In the genomic region with DNA sequence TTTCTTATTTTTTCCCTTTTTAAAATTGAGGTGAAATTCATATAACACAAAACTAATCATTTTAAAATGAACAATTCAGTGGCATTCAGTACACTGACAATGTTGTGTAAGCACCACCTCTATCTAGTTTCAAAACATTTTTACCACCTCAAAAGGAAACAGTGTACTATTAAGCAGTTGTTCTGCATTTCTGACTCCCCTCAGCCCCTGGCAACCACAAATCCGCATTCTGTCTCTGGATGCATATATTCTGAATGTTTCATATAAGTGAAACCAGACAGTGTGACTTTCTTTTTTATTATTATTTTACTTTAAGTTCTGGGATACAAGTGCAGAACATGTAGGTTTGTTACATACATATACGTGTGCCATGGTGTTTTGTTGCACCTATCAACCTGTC, we compare ENCODE assay signal across 9 cellular contexts. TPM values are rescaled to one million over a fixed set of nuclear protein-coding genes. Genes with fewer than 3 reads are reported as not detected.
DNase-seq lines count a peak whose midpoint lies in the region; ATAC-seq lines count a peak whose summit lies in the region.
"Had no signal": no experiment of that assay in that cellular context is flagged by ENCODE, and none has a peak within 500 bp of the region (broad histone marks: within the 10 kb centered on the region; RNA-seq: fewer than 3 reads in every experiment).

No MANE protein-coding gene starts in this region.

- no peak overlapping the region for H3K27ac Mint-ChIP-seq in activated naive CD8-positive, alpha-beta T cell treated with anti-CD3 and anti-CD28 coated beads, Interleukin-2, amount 10 ng/mL, durations not matched to agents 7 days and 5 days

- no peak for DNase-seq in activated naive CD8-positive, alpha-beta T cell treated with anti-CD3 and anti-CD28 coated beads, Interleukin-2, amount 10 ng/mL, durations not matched to agents 7 days and 5 days
- DNase-seq in LoVo (ENCODE audit: low spot score), result no peak
- no peak for DNase-seq in OCI-M1 (lab: John Stamatoyannopoulos, UW)
- DNase-seq in NCI-H226, result no peak
- DNase-seq in midbrain (lab: John Stamatoyannopoulos, UW), result no peak
- DNase-seq: body of pancreas had no signal

- H3K27me3 Mint-ChIP-seq in activated naive CD8-positive, alpha-beta T cell treated with anti-CD3 and anti-CD28 coated beads, Interleukin-2, amount 10 ng/mL, durations not matched to agents 7 days and 5 days, result no peaks in the 10 kb centered on the region

- peak overlapping the region; percentile 32 for H3K4me3 Mint-ChIP-seq in activated naive CD8-positive, alpha-beta T cell treated with anti-CD3 and anti-CD28 coated beads, Interleukin-2, amount 10 ng/mL, durations not matched to agents 7 days and 5 days

- H3K36me3 Mint-ChIP-seq in activated naive CD8-positive, alpha-beta T cell treated with anti-CD3 and anti-CD28 coated beads, Interleukin-2, amount 10 ng/mL, durations not matched to agents 7 days and 5 days, result peaks cover 44% of the 10 kb centered on the region

- POLR2A ChIA-PET in activated naive CD8-positive, alpha-beta T cell treated with anti-CD3 and anti-CD28 coated beads, Interleukin-2, amount 10 ng/mL, durations not matched to agents 7 days and 5 days (lab: Charles Lee), result no interaction called here

- ATAC-seq in GM18508 (IDR thresholded peaks at IDR 0.05; ENCODE audit: insufficient read depth, unreplicated experiment) (peak; percentile 36), GM21390 (IDR thresholded peaks at IDR 0.05; ENCODE audit: unreplicated experiment) (peak; percentile 52), HG03457 (IDR thresholded peaks at IDR 0.05; ENCODE audit: unreplicated experiment) (peak; percentile 33)
- ATAC-seq in activated naive CD8-positive, alpha-beta T cell treated with anti-CD3 and anti-CD28 coated beads, Interleukin-2, amount 10 ng/mL, durations not matched to agents 7 days and 5 days (ENCODE audit: low read depth), result no peak
- ATAC-seq: body of pancreas had no signal

- H3K9me3 Mint-ChIP-seq in activated naive CD8-positive, alpha-beta T cell treated with anti-CD3 and anti-CD28 coated beads, Interleukin-2, amount 10 ng/mL, durations not matched to agents 7 days and 5 days, result peaks cover 28% of the 10 kb centered on the region

- H3K4me1 Mint-ChIP-seq in activated naive CD8-positive, alpha-beta T cell treated with anti-CD3 and anti-CD28 coated beads, Interleukin-2, amount 10 ng/mL, durations not matched to agents 7 days and 5 days, result peaks cover 47% of the 10 kb centered on the region

RNA-seq across cellular contexts. Expression of gene TANK, which starts 19.2 kb away (rescaled TPM):
- 10 to 100 TPM; 76.9 to 77.6 TPM for total RNA-seq in activated naive CD8-positive, alpha-beta T cell treated with anti-CD3 and anti-CD28 coated beads, Interleukin-2, amount 10 ng/mL, durations not matched to agents 7 days and 5 days
